ENCODE assay signal across 3 cellular contexts in the genomic region with DNA sequence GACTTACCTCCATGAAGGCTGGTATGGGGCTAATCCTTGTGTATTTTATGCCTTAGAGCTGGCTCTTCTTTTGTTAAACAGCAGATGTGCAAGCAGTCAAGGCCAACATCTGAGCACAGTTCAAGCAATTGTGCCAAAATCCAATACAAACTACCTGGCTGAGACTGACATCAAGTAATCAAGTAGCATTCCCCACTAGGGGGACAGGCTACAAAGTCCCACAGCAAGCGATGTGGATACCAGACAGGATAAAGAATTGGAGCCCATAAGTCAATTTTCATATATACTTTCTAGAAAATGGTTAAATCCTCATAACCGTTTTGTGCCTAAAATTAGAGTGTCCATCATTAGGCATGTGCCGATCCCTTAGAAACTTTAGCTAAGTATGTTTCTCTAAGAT.
TF ChIP-seq lines count a peak whose summit lies in the region.

No MANE protein-coding gene starts in this region.

TF ChIP-seq in GM23338, 12 proteins besides CTCF, POLR2A, EP300 and RAD21 (continues in another document):
- TF ChIP-seq NANOG (IDR thresholded peaks at IDR 0.05; ENCODE audit: borderline replicate concordance), result no peak
- TF ChIP-seq ZNF331 (CRISPR knock-in tag; IDR thresholded peaks at IDR 0.05; ENCODE audit: low read depth), result no peak
- no peak for TF ChIP-seq STAT1 (IDR thresholded peaks at IDR 0.05; ENCODE audit: unreplicated experiment)
- TF ChIP-seq, protein P1, sequence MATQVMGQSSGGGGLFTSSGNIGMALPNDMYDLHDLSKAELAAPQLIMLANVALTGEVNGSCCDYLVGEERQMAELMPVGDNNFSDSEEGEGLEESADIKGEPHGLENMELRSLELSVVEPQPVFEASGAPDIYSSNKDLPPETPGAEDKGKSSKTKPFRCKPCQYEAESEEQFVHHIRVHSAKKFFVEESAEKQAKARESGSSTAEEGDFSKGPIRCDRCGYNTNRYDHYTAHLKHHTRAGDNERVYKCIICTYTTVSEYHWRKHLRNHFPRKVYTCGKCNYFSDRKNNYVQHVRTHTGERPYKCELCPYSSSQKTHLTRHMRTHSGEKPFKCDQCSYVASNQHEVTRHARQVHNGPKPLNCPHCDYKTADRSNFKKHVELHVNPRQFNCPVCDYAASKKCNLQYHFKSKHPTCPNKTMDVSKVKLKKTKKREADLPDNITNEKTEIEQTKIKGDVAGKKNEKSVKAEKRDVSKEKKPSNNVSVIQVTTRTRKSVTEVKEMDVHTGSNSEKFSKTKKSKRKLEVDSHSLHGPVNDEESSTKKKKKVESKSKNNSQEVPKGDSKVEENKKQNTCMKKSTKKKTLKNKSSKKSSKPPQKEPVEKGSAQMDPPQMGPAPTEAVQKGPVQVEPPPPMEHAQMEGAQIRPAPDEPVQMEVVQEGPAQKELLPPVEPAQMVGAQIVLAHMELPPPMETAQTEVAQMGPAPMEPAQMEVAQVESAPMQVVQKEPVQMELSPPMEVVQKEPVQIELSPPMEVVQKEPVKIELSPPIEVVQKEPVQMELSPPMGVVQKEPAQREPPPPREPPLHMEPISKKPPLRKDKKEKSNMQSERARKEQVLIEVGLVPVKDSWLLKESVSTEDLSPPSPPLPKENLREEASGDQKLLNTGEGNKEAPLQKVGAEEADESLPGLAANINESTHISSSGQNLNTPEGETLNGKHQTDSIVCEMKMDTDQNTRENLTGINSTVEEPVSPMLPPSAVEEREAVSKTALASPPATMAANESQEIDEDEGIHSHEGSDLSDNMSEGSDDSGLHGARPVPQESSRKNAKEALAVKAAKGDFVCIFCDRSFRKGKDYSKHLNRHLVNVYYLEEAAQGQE (IDR thresholded peaks at IDR 0.05; ENCODE audit: unreplicated experiment), result no peak
- TF ChIP-seq POLR2AphosphoS5 (IDR thresholded peaks at IDR 0.05; ENCODE audit: low read depth), result no peak
- TF ChIP-seq ZNF114 (CRISPR knock-in tag; IDR thresholded peaks at IDR 0.05), result no peak
- TF ChIP-seq, protein P2, sequence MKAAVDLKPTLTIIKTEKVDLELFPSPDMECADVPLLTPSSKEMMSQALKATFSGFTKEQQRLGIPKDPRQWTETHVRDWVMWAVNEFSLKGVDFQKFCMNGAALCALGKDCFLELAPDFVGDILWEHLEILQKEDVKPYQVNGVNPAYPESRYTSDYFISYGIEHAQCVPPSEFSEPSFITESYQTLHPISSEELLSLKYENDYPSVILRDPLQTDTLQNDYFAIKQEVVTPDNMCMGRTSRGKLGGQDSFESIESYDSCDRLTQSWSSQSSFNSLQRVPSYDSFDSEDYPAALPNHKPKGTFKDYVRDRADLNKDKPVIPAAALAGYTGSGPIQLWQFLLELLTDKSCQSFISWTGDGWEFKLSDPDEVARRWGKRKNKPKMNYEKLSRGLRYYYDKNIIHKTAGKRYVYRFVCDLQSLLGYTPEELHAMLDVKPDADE (IDR thresholded peaks at IDR 0.05), result no peak
- no peak for TF ChIP-seq EZH2phosphoT487 (IDR thresholded peaks at IDR 0.05; ENCODE audit: unreplicated experiment)
- TF ChIP-seq EZH2 (IDR thresholded peaks at IDR 0.05; ENCODE audit: low read depth, unreplicated experiment), result no peak
- TF ChIP-seq CREB1 (CRISPR knock-in tag; IDR thresholded peaks at IDR 0.05; ENCODE audit: low read depth), result no peak

TF ChIP-seq in H1, 55 proteins besides CTCF, POLR2A, EP300 and RAD21:
- no peak for TF ChIP-seq ASH2L (IDR thresholded peaks at IDR 0.05; ENCODE audit: low read length)
- TF ChIP-seq HDAC6 (IDR thresholded peaks at IDR 0.05; ENCODE audit: low read depth, low read length), result no peak
- TF ChIP-seq SIRT6 (IDR thresholded peaks at IDR 0.05; ENCODE audit: low read length), result no peak

TF ChIP-seq in GM12891, 5 proteins besides CTCF, POLR2A, EP300 and RAD21:
- TF ChIP-seq POLR2AphosphoS5 (IDR thresholded peaks at IDR 0.05; ENCODE audit: low read depth, low read length) (no peak), POU2F2 (IDR thresholded peaks at IDR 0.05; ENCODE audit: low read depth, low read length) (no peak), TAF1 (IDR thresholded peaks at IDR 0.05; ENCODE audit: low read depth, low read length) (no peak), SPI1 (IDR thresholded peaks at IDR 0.05; ENCODE audit: low read depth, low read length) (no peak)
TF ChIP-seq in GM12891: peak in this region for 0.
